In the genomic region with DNA sequence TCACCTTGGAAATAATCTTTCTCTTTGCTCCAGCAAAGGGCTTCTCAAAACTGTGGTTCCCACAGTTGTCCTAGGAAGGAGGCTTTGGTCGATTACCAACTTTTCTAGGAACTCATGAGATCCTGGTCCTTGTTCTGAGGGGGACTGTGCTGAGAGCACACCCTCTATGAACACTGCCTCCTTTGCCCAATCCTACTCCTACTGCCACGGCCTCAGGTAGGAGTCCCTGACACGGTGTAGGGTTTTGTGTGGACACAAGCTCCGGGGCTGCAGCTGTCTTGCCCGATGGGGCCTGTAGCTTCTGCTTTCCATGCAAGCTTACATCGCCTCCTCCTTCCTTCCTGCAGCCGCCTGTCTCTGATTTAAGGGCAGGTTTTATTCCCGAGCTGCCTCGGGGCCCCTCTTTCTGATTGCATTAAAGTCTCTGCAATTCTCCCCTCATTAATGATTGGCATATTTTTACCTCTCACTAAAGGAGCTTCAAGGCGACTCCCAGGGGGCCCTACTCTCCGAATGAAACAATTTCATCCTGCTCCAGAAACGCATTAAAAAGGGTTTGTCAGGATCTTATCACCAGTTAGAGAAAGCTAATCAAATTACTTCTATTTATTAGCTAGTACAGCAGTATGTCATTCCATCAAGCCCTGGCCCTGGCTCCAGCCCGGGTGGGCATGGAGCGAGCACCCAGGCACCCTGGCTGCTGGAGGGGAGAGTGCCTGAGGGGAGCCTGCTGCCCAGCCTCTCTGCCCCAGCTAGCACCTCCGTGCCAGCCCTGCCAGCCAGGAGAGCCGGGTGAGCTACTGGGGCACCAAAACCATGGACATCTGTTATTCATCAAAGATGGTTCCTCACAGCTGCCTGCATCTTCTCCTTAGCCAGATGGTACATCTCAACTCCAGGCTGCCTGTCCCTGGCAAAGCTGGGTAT, we compare ENCODE assay signal across 1 cellular context.
TF ChIP-seq lines count a peak whose summit lies in the region.

No MANE protein-coding gene starts in this region.

TF ChIP-seq in GM23338, 12 proteins besides CTCF, POLR2A, EP300 and RAD21 (continued from another document):
- TF ChIP-seq, protein P1, sequence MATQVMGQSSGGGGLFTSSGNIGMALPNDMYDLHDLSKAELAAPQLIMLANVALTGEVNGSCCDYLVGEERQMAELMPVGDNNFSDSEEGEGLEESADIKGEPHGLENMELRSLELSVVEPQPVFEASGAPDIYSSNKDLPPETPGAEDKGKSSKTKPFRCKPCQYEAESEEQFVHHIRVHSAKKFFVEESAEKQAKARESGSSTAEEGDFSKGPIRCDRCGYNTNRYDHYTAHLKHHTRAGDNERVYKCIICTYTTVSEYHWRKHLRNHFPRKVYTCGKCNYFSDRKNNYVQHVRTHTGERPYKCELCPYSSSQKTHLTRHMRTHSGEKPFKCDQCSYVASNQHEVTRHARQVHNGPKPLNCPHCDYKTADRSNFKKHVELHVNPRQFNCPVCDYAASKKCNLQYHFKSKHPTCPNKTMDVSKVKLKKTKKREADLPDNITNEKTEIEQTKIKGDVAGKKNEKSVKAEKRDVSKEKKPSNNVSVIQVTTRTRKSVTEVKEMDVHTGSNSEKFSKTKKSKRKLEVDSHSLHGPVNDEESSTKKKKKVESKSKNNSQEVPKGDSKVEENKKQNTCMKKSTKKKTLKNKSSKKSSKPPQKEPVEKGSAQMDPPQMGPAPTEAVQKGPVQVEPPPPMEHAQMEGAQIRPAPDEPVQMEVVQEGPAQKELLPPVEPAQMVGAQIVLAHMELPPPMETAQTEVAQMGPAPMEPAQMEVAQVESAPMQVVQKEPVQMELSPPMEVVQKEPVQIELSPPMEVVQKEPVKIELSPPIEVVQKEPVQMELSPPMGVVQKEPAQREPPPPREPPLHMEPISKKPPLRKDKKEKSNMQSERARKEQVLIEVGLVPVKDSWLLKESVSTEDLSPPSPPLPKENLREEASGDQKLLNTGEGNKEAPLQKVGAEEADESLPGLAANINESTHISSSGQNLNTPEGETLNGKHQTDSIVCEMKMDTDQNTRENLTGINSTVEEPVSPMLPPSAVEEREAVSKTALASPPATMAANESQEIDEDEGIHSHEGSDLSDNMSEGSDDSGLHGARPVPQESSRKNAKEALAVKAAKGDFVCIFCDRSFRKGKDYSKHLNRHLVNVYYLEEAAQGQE (IDR thresholded peaks at IDR 0.05; ENCODE audit: unreplicated experiment), result no peak
- TF ChIP-seq STAT1 (IDR thresholded peaks at IDR 0.05; ENCODE audit: unreplicated experiment), result no peak
